3 cellular contexts compared by ENCODE assay signal in the genomic region with DNA sequence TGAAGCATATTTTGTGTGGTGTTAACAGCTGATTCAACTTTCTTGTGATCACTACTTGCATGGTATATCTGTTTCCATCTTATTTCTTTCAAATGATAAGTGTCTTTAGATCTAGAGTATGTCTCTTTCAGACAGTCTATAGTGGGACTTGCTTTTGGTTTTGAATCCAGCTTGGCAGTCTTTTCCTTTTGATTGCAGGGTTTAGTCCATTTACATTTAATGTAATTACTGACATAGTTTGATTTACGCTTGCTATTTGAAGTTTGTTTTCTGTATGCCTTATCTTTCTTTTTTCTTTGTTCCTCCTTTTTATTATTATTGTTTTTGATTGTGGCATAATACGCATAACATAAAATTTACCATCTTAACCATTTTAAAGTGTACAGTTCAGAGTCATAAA.
A peak's percentile ranks its signal among the peaks of the same experiment; 100 is the strongest.
TF ChIP-seq lines count a peak whose summit lies in the region.

No MANE protein-coding gene starts in this region.

TF ChIP-seq in HCT116, 20 proteins besides CTCF, POLR2A, EP300 and RAD21:
- TF ChIP-seq, protein P1, sequence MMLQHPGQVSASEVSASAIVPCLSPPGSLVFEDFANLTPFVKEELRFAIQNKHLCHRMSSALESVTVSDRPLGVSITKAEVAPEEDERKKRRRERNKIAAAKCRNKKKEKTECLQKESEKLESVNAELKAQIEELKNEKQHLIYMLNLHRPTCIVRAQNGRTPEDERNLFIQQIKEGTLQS (IDR thresholded peaks at IDR 0.05): no peak
- peak; percentile 63; the same call in 1 of the 2 replicates for TF ChIP-seq CBX3 (IDR thresholded peaks at IDR 0.05; ENCODE audit: low read depth)
TF ChIP-seq in HCT116: peak in this region for 1.

TF ChIP-seq in WTC11, 78 proteins besides CTCF, POLR2A, EP300 and RAD21:
- TF ChIP-seq, protein P2, sequence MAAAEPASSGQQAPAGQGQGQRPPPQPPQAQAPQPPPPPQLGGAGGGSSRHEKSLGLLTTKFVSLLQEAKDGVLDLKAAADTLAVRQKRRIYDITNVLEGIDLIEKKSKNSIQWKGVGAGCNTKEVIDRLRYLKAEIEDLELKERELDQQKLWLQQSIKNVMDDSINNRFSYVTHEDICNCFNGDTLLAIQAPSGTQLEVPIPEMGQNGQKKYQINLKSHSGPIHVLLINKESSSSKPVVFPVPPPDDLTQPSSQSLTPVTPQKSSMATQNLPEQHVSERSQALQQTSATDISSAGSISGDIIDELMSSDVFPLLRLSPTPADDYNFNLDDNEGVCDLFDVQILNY (CRISPR knock-in tag; IDR thresholded peaks at IDR 0.05): no peak
- no peak for TF ChIP-seq ZNF416 (CRISPR knock-in tag; IDR thresholded peaks at IDR 0.05)
- TF ChIP-seq CBFB (CRISPR knock-in tag; IDR thresholded peaks at IDR 0.05; ENCODE audit: low read depth): no peak
- TF ChIP-seq FOXP1 (CRISPR knock-in tag; IDR thresholded peaks at IDR 0.05; ENCODE audit: borderline replicate concordance): no peak
- TF ChIP-seq ZNF232 (CRISPR knock-in tag; IDR thresholded peaks at IDR 0.05): no peak
- TF ChIP-seq GTF2I (CRISPR knock-in tag; conservative IDR thresholded peaks at IDR 0.05): 0 out of 2 replicates have a peak, but pooled peaks have one; percentile 5
- TF ChIP-seq ZNF263 (CRISPR knock-in tag; IDR thresholded peaks at IDR 0.05; ENCODE audit: low read depth): no peak
- TF ChIP-seq, protein P3, sequence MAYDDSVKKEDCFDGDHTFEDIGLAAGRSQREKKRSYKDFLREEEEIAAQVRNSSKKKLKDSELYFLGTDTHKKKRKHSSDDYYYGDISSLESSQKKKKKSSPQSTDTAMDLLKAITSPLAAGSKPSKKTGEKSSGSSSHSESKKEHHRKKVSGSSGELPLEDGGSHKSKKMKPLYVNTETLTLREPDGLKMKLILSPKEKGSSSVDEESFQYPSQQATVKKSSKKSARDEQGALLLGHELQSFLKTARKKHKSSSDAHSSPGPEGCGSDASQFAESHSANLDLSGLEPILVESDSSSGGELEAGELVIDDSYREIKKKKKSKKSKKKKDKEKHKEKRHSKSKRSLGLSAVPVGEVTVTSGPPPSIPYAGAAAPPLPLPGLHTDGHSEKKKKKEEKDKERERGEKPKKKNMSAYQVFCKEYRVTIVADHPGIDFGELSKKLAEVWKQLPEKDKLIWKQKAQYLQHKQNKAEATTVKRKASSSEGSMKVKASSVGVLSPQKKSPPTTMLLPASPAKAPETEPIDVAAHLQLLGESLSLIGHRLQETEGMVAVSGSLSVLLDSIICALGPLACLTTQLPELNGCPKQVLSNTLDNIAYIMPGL (CRISPR knock-in tag; IDR thresholded peaks at IDR 0.05): no peak

TF ChIP-seq in K562, 482 proteins besides CTCF, POLR2A, EP300 and RAD21 (continued from another document):
- TF ChIP-seq KDM4B (IDR thresholded peaks at IDR 0.05; ENCODE audit: borderline replicate concordance in 2 of 2, low read depth in 1 of 2): no peak
- TF ChIP-seq ZNF282 (CRISPR knock-in tag; IDR thresholded peaks at IDR 0.05): no peak
- TF ChIP-seq RCOR1 (IDR thresholded peaks at IDR 0.05; ENCODE audit: borderline replicate concordance in 1 of 2, low read depth in 2 of 2, low read length in 2 of 2): peak in 1 of 2 experiments; percentile 70; a peak in 1 of 4 replicates
- TF ChIP-seq ATF1 (CRISPR knock-in tag; IDR thresholded peaks at IDR 0.05): no peak
- TF ChIP-seq ATF1 (tag; IDR thresholded peaks at IDR 0.05): no peak
- TF ChIP-seq, protein P4, sequence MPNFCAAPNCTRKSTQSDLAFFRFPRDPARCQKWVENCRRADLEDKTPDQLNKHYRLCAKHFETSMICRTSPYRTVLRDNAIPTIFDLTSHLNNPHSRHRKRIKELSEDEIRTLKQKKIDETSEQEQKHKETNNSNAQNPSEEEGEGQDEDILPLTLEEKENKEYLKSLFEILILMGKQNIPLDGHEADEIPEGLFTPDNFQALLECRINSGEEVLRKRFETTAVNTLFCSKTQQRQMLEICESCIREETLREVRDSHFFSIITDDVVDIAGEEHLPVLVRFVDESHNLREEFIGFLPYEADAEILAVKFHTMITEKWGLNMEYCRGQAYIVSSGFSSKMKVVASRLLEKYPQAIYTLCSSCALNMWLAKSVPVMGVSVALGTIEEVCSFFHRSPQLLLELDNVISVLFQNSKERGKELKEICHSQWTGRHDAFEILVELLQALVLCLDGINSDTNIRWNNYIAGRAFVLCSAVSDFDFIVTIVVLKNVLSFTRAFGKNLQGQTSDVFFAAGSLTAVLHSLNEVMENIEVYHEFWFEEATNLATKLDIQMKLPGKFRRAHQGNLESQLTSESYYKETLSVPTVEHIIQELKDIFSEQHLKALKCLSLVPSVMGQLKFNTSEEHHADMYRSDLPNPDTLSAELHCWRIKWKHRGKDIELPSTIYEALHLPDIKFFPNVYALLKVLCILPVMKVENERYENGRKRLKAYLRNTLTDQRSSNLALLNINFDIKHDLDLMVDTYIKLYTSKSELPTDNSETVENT (CRISPR knock-in tag; IDR thresholded peaks at IDR 0.05): no peak
- 0 out of 2 replicates have a peak, but pooled peaks have one; percentile 50 for TF ChIP-seq ZEB2 (IDR thresholded peaks at IDR 0.05)
- peak; percentile 8 to 35; a peak in 1 of 4 replicates for TF ChIP-seq KDM1A (IDR thresholded peaks at IDR 0.05)
- no peak for TF ChIP-seq EGR1 (conservative IDR thresholded peaks at IDR 0.05)
- TF ChIP-seq CBX3 (IDR thresholded peaks at IDR 0.05; ENCODE audit: borderline replicate concordance in 1 of 2, low read length in 2 of 2): peak in 1 of 2 experiments; percentile 97; a peak in 2 of 3 replicates
- no peak for TF ChIP-seq RBM14 (IDR thresholded peaks at IDR 0.05; ENCODE audit: borderline replicate concordance, insufficient read depth, low read depth, low read length)
- no peak for TF ChIP-seq DDX20 (tag; IDR thresholded peaks at IDR 0.05; ENCODE audit: low read depth)
- TF ChIP-seq XRCC5 (IDR thresholded peaks at IDR 0.05; ENCODE audit: low read depth, low read length): no peak
- 0 out of 2 replicates have a peak, but pooled peaks have one; percentile 56 for TF ChIP-seq CBX5 (IDR thresholded peaks at IDR 0.05; ENCODE audit: borderline replicate concordance, low read depth)
- no peak for TF ChIP-seq ZNF174 (CRISPR knock-in tag; IDR thresholded peaks at IDR 0.05)
- TF ChIP-seq RBM25 (IDR thresholded peaks at IDR 0.05; ENCODE audit: low read depth, low read length, severe bottlenecking): peak; percentile 89
- TF ChIP-seq, protein P5, sequence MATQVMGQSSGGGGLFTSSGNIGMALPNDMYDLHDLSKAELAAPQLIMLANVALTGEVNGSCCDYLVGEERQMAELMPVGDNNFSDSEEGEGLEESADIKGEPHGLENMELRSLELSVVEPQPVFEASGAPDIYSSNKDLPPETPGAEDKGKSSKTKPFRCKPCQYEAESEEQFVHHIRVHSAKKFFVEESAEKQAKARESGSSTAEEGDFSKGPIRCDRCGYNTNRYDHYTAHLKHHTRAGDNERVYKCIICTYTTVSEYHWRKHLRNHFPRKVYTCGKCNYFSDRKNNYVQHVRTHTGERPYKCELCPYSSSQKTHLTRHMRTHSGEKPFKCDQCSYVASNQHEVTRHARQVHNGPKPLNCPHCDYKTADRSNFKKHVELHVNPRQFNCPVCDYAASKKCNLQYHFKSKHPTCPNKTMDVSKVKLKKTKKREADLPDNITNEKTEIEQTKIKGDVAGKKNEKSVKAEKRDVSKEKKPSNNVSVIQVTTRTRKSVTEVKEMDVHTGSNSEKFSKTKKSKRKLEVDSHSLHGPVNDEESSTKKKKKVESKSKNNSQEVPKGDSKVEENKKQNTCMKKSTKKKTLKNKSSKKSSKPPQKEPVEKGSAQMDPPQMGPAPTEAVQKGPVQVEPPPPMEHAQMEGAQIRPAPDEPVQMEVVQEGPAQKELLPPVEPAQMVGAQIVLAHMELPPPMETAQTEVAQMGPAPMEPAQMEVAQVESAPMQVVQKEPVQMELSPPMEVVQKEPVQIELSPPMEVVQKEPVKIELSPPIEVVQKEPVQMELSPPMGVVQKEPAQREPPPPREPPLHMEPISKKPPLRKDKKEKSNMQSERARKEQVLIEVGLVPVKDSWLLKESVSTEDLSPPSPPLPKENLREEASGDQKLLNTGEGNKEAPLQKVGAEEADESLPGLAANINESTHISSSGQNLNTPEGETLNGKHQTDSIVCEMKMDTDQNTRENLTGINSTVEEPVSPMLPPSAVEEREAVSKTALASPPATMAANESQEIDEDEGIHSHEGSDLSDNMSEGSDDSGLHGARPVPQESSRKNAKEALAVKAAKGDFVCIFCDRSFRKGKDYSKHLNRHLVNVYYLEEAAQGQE (CRISPR knock-in tag; IDR thresholded peaks at IDR 0.05; ENCODE audit: low read depth): no peak
- TF ChIP-seq CBX1 (IDR thresholded peaks at IDR 0.05; ENCODE audit: low read depth): 0 out of 2 replicates have a peak, but pooled peaks have one; percentile 57
- TF ChIP-seq SMAD2 (IDR thresholded peaks at IDR 0.05; ENCODE audit: low read depth, low read length): no peak
- peak; percentile 100 for TF ChIP-seq ZNF507 (tag; conservative IDR thresholded peaks at IDR 0.05)
- peak; percentile 94 for TF ChIP-seq TRIM28 (IDR thresholded peaks at IDR 0.05)
- TF ChIP-seq ZNF239 (CRISPR knock-in tag; IDR thresholded peaks at IDR 0.05): no peak
- TF ChIP-seq, protein P6, sequence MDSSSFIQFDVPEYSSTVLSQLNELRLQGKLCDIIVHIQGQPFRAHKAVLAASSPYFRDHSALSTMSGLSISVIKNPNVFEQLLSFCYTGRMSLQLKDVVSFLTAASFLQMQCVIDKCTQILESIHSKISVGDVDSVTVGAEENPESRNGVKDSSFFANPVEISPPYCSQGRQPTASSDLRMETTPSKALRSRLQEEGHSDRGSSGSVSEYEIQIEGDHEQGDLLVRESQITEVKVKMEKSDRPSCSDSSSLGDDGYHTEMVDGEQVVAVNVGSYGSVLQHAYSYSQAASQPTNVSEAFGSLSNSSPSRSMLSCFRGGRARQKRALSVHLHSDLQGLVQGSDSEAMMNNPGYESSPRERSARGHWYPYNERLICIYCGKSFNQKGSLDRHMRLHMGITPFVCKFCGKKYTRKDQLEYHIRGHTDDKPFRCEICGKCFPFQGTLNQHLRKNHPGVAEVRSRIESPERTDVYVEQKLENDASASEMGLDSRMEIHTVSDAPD (CRISPR knock-in tag; IDR thresholded peaks at IDR 0.05): no peak
- peak in 1 of 2 experiments; percentile 70; a peak in 1 of 4 replicates for TF ChIP-seq ARNT (IDR thresholded peaks at IDR 0.05)
- TF ChIP-seq SMARCA5 (IDR thresholded peaks at IDR 0.05): peak; percentile 92
- peak; percentile 30; the same call in 1 of the 2 replicates for TF ChIP-seq EP400 (IDR thresholded peaks at IDR 0.05)
- no peak for TF ChIP-seq PHB (CRISPR knock-in tag; IDR thresholded peaks at IDR 0.05)
- TF ChIP-seq C11orf30 (IDR thresholded peaks at IDR 0.05; ENCODE audit: low read depth): no peak
- no peak for TF ChIP-seq SRSF9 (IDR thresholded peaks at IDR 0.05; ENCODE audit: borderline replicate concordance, low read depth, low read length)
- TF ChIP-seq, protein P7, sequence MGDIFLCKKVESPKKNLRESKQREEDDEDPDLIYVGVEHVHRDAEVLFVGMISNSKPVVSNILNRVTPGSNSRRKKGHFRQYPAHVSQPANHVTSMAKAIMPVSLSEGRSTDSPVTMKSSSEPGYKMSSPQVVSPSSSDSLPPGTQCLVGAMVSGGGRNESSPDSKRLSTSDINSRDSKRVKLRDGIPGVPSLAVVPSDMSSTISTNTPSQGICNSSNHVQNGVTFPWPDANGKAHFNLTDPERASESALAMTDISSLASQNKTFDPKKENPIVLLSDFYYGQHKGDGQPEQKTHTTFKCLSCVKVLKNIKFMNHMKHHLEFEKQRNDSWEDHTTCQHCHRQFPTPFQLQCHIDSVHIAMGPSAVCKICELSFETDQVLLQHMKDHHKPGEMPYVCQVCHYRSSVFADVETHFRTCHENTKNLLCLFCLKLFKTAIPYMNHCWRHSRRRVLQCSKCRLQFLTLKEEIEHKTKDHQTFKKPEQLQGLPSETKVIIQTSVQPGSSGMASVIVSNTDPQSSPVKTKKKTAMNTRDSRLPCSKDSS (IDR thresholded peaks at IDR 0.05; ENCODE audit: low read depth, partially characterized antibody): peak; percentile 88
- peak; percentile 77 for TF ChIP-seq BCOR (IDR thresholded peaks at IDR 0.05)
